In genomic region chr7:140841316-140841715, GRCh38 we compare ENCODE assay signal across 17 cellular contexts.
"Had no signal": no experiment of that assay in that cellular context is flagged by ENCODE, and none has a peak within 500 bp of the region (broad histone marks: within the 10 kb centered on the region; RNA-seq: fewer than 3 reads in every experiment).

No MANE protein-coding gene starts in this region.

- H3K27me3 Mint-ChIP-seq: activated naive CD8-positive, alpha-beta T cell treated with anti-CD3 and anti-CD28 coated beads for 36 hours; natural killer cell treated with Interleukin-12 subunit alpha and Interleukin-12 subunit beta and Interleukin-15 and Interleukin-18, amount 100 ng/mL, for 72 hours; stimulated activated memory B cell treated with anti-CD40 and anti-IgM and Interleukin-4, amounts not matched to agents 10 μg/mL and 1 μg/mL and 100 μg/mL, for 72 hours had no signal

- H3K4me1 ChIP-seq: left lung had no signal

- DNase-seq: activated CD4-positive, alpha-beta T cell treated with anti-CD3 and anti-CD28 coated beads for 4 hours; activated CD8-positive, alpha-beta memory T cell treated with anti-CD3 and anti-CD28 coated beads, Interleukin-2, amount 50 U/mL, for 4 hours; activated CD8-positive, alpha-beta T cell treated with anti-CD3 and anti-CD28 coated beads, Interleukin-2, amount 10 ng/mL, durations not matched to agents 7 days and 5 days; activated naive CD8-positive, alpha-beta T cell treated with anti-CD3 and anti-CD28 coated beads for 36 hours; anterior cingulate cortex; endodermal cell; glutamatergic neuron; hypothalamus; kidney; nucleus accumbens; stimulated activated CD4-positive, alpha-beta T cell treated with anti-CD3 and anti-CD28 coated beads, Interleukin-2, amount 100 ng/mL, for 48 hours; T-helper 1 cell; T1000 had no signal

- H3K27ac Mint-ChIP-seq: activated CD8-positive, alpha-beta T cell treated with anti-CD3 and anti-CD28 coated beads, Interleukin-2, amount 10 ng/mL, durations not matched to agents 7 days and 5 days; activated naive CD8-positive, alpha-beta T cell treated with anti-CD3 and anti-CD28 coated beads for 36 hours; endodermal cell; stimulated activated memory B cell treated with anti-CD40 and anti-IgM and Interleukin-4, amounts not matched to agents 10 μg/mL and 1 μg/mL and 100 μg/mL, for 72 hours; WTC11 had no signal

- H3K4me3 ChIP-seq: left lung had no signal

- H3K27me3 ChIP-seq: left lung had no signal

- H3K9me3 ChIP-seq: left lung had no signal

- H3K27ac ChIP-seq: left lung had no signal

- H3K4me3 Mint-ChIP-seq: activated CD8-positive, alpha-beta T cell treated with anti-CD3 and anti-CD28 coated beads, Interleukin-2, amount 10 ng/mL, durations not matched to agents 7 days and 5 days; activated naive CD8-positive, alpha-beta T cell treated with anti-CD3 and anti-CD28 coated beads for 36 hours; endodermal cell; natural killer cell treated with Interleukin-12 subunit alpha and Interleukin-12 subunit beta and Interleukin-15 and Interleukin-18, amount 100 ng/mL, for 72 hours; stimulated activated memory B cell treated with anti-CD40 and anti-IgM and Interleukin-4, amounts not matched to agents 10 μg/mL and 1 μg/mL and 100 μg/mL, for 72 hours; WTC11 had no signal

- H3K4me1 Mint-ChIP-seq: endodermal cell, WTC11 had no signal

- H3K9me3 Mint-ChIP-seq: natural killer cell treated with Interleukin-12 subunit alpha and Interleukin-12 subunit beta and Interleukin-15 and Interleukin-18, amount 100 ng/mL, for 72 hours had no signal
